Comparison of ENCODE assay signal across 8 cellular contexts in genomic region chr11:120335596-120335927, GRCh38. TPM values are rescaled to one million over a fixed set of nuclear protein-coding genes. Genes with fewer than 3 reads are reported as not detected.
A peak's percentile ranks its signal among the peaks of the same experiment; 100 is the strongest.
DNase-seq lines count a peak whose midpoint lies in the region; ATAC-seq lines count a peak whose summit lies in the region.

No MANE protein-coding gene starts in this region.

- in situ Hi-C loops in G401 (cut with HindIII; ENCODE audit: low sequenced_read_pairs), result no loop called here

- 0 to 1% (median 1%) methylated on average over 18 of the region's 18 CpGs for WGBS in adipose tissue, 3 donors

- ATAC-seq in GM21528 (IDR thresholded peaks at IDR 0.05; ENCODE audit: low FRiP score, unreplicated experiment) (peak; percentile 31), HG03565 (IDR thresholded peaks at IDR 0.05; ENCODE audit: unreplicated experiment) (no peak)
- ATAC-seq in stimulated activated naive CD8-positive, alpha-beta T cell treated with anti-CD3 and anti-CD28 coated beads, Interleukin-15, Interleukin-2, amounts not matched to agents 100 U/mL and 50 U/mL, for 24 hours, result peak; percentile 17

- DNase-seq in G401 (ENCODE audit: low spot score), result peak; percentile 46
- DNase-seq in NCI-H146 treated with DMSO at 0.1 percent for 48 hours (lab: John Stamatoyannopoulos, UW; ENCODE audit: unreplicated experiment), result peak; percentile 71
- DNase-seq in iPS-NIHi11 (ENCODE audit: low spot score), result peak; percentile 42
- no peak for DNase-seq in stimulated activated naive CD8-positive, alpha-beta T cell treated with anti-CD3 and anti-CD28 coated beads, Interleukin-15, Interleukin-2, amounts not matched to agents 100 U/mL and 50 U/mL, for 24 hours
- no peak for DNase-seq in medulla oblongata (ENCODE audit: extremely low spot score)

- H3K27ac ChIP-seq in adipose tissue (ENCODE audit: low read depth, low read length), result peak overlapping the region; percentile 79

RNA-seq across cellular contexts. Expression of gene ARHGEF12, which starts 0.7 kb away (rescaled TPM):
- total RNA-seq in G401 (2014; rRNA removed; shearing (Covaris generic)), result 27.5 TPM in 2 replicates
- 10 to 100 TPM; 13.9 to 27.7 (median 20.7) TPM for polyA plus RNA-seq in adipose tissue

RNA-seq across cellular contexts. Expression of gene TLCD5, which starts 10.5 kb away (rescaled TPM):
- total RNA-seq in G401 (2014; rRNA removed; shearing (Covaris generic)), result 12.5 and 14.8 TPM in 2 replicates
- polyA plus RNA-seq in adipose tissue, result 1 to 10 TPM; 1.7 to 3.6 (median 2.7) TPM

Comparison
In these comparisons a context has a peak if more than half of its experiments do, and no peak if none do; other contexts are left out.
1. DNase-seq: peak in G401 (single experiment), NCI-H146 treated with DMSO at 0.1 percent for 48 hours (single experiment) and iPS-NIHi11 (single experiment); none in stimulated activated naive CD8-positive, alpha-beta T cell treated with anti-CD3 and anti-CD28 coated beads, Interleukin-15, Interleukin-2, amounts not matched to agents 100 U/mL and 50 U/mL, for 24 hours (single experiment) and medulla oblongata (single experiment).